ENCODE assay signal across 8 cellular contexts in the genomic region with DNA sequence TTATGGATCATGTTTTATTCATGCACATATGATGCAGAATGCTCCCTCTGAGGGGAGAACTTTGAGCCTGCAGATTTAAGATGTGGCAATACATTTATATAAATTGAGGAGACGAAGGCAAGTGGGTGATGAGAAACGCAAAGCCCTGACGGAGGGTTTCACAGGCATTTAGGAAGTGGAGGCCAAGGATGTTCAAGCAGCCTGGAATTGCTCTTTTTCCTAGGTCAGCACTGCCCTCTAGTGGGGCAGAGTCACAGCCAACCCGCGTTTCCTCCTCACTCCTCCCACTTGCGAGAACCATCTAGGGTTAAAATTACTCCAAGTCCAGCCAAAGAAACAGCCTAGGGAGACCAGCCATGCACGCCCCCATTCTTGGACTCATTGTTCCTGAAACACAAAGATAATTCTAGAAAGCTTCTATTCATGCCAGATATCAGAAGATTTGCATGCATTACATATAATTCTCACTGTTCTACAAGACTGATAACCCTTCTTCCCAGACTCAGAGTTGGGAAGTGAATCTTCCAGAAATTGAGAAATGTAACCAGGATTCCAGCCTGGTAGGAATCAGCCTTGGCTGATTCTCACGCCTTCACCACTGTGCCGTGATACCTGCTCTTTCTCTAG.
DNase-seq lines count a peak whose midpoint lies in the region; ATAC-seq and TF ChIP-seq lines count a peak whose summit lies in the region.

No MANE protein-coding gene starts in this region.

- BruUV-seq in HCT116 (replicated peaks; lab: Mats Ljungman, UMichigan), result no TSS peak

- H3K79me2 ChIP-seq in HCT116 (ENCODE audit: insufficient read depth, low read length), result no peaks in the 10 kb centered on the region

- H3K9ac ChIP-seq in HCT116 (ENCODE audit: low read length) (no peak overlapping the region), endodermal cell (ENCODE audit: extremely low read depth, low read length, poor library complexity, severe bottlenecking) (no peak overlapping the region)

- DNase-seq in ELF-1 (ENCODE audit: low read depth, low spot score) (peak; percentile 89), HCT116 (ENCODE audit: low read depth, low spot score) (peak; percentile 55), NCI-H446 (lab: John Stamatoyannopoulos, UW) (peak; percentile 40 to 75), endodermal cell (peak; percentile 94), mesothelial cell of epicardium (ENCODE audit: low spot score in 2 of 2, unreplicated experiment in 2 of 2) (peak in 1 of 2 experiments; percentile 66), substantia nigra (lab: John Stamatoyannopoulos, UW) (peak in 40 of 49 donors; percentile 8 to 73 (median 46))
- DNase-seq in activated CD4-positive, alpha-beta T cell treated with anti-CD3 and anti-CD28 coated beads, Interleukin-2, amount 50 U/mL, for 1 hour, result peak; percentile 38

- peak; percentile 72 to 82 (median 81) for TF ChIP-seq CTCF in HCT116 (IDR thresholded peaks at IDR 0.05 in 2 of 3, conservative IDR thresholded peaks at IDR 0.05 in 1 of 3; ENCODE audit: borderline replicate concordance in 1 of 3, insufficient read depth in 1 of 3, low read depth in 2 of 3, low read length in 2 of 3)
- TF ChIP-seq CTCF in endodermal cell (conservative IDR thresholded peaks at IDR 0.05), result peak; percentile 93
- peak; percentile 70 for TF ChIP-seq CTCF in mesothelial cell of epicardium (IDR thresholded peaks at IDR 0.05; ENCODE audit: unreplicated experiment)

- intact Hi-C loops in HCT116 (cut with micrococcal nuclease), result loop anchor here (1.0 kb wide), 3 partner anchors 230 to 1027 kb away; no protein-coding TSS in a partner anchor

- ATAC-seq in HCT116 (peak; percentile 79), HG03196 (IDR thresholded peaks at IDR 0.05; ENCODE audit: unreplicated experiment) (no peak)

- no peak overlapping the region for H2AFZ ChIP-seq in HCT116 (ENCODE audit: low read depth, low read length, poor library complexity, severe bottlenecking)

- peak; percentile 82 for TF ChIP-seq RAD21 in HCT116 (IDR thresholded peaks at IDR 0.05; ENCODE audit: low read depth)

- RAD21 ChIA-PET in HCT116 (lab: Charles Lee; ENCODE audit: low non-redundant PET in 1 of 2, low total read pairs in 2 of 2, uncharacterized antibody in 2 of 2, unreplicated experiment in 2 of 2), result no interaction called here

- no peaks in the 10 kb centered on the region for H3K4me1 Mint-ChIP-seq in endodermal cell
- no peaks in the 10 kb centered on the region for H3K4me1 Mint-ChIP-seq in mesothelial cell of epicardium

- no peaks in the 10 kb centered on the region for H3K36me3 Mint-ChIP-seq in endodermal cell (ENCODE audit: low read depth)
- H3K36me3 Mint-ChIP-seq in mesothelial cell of epicardium, result no peaks in the 10 kb centered on the region

- H4K20me1 ChIP-seq in HCT116 (ENCODE audit: insufficient read depth), result no peaks in the 10 kb centered on the region

- H3K4me3 ChIP-seq in HCT116 (replicated peaks in 1 of 2; ENCODE audit: low read depth in 1 of 2, low read length in 2 of 2), result no peak overlapping the region
- no peak overlapping the region for H3K4me3 ChIP-seq in endodermal cell (ENCODE audit: low read length)

- H3K9me2 ChIP-seq in HCT116 (ENCODE audit: insufficient read depth), result no peaks in the 10 kb centered on the region

- no peaks in the 10 kb centered on the region for H3K9me3 ChIP-seq in HCT116 (ENCODE audit: control insufficient read depth in 1 of 2, insufficient read depth in 1 of 2, low read depth in 1 of 2, low read length in 2 of 2)
- no peaks in the 10 kb centered on the region for H3K9me3 ChIP-seq in endodermal cell (ENCODE audit: control insufficient read depth, low read length)

- H3K36me3 ChIP-seq in HCT116 (ENCODE audit: control insufficient read depth in 1 of 2, insufficient read depth in 2 of 2, low read length in 2 of 2), result no peaks in the 10 kb centered on the region
- no peaks in the 10 kb centered on the region for H3K36me3 ChIP-seq in endodermal cell (ENCODE audit: control insufficient read depth, insufficient read depth, low read length)

- TF ChIP-seq POLR2A in HCT116 (IDR thresholded peaks at IDR 0.05; ENCODE audit: borderline replicate concordance, extremely low read depth, insufficient read depth, insufficient read length), result no peak

- POLR2A ChIA-PET in HCT116 (lab: Charles Lee), result no interaction called here

- WGBS in endodermal cell (ENCODE audit: insufficient coverage in 1 of 2, insufficient read length in 1 of 2), 2 experiments, result 33 to 35% methylated on average over 8 to 9 of the region's 9 CpGs

- CTCF ChIA-PET in HCT116 (lab: Charles Lee), result interaction anchor here (1.2 kb wide), 1 partner anchor 376 kb away, joined by 3 read pairs; no protein-coding TSS in a partner anchor

- H3K27me3 Mint-ChIP-seq in endodermal cell (ENCODE audit: insufficient read depth) (no peaks in the 10 kb centered on the region), mesothelial cell of epicardium (ENCODE audit: low read depth) (peaks cover 14% of the 10 kb centered on the region)

- H3K4me3 Mint-ChIP-seq in endodermal cell (no peak overlapping the region), mesothelial cell of epicardium (no peak overlapping the region)

- no peak overlapping the region for H3K4me2 ChIP-seq in HCT116 (ENCODE audit: low read length)

- no peak overlapping the region for H3K27ac Mint-ChIP-seq in endodermal cell
- no peak overlapping the region for H3K27ac Mint-ChIP-seq in mesothelial cell of epicardium

- H3K9me3 Mint-ChIP-seq in endodermal cell (no peaks in the 10 kb centered on the region), mesothelial cell of epicardium (no peaks in the 10 kb centered on the region)

- H3K27ac ChIP-seq in HCT116 (ENCODE audit: low read depth, low read length), result no peak overlapping the region
- H3K27ac ChIP-seq in endodermal cell (ENCODE audit: low read depth, low read length), result no peak overlapping the region
- peak overlapping the region; percentile 18 for H3K27ac ChIP-seq in substantia nigra (ENCODE audit: low read depth, low read length, poor library complexity, severe bottlenecking)

- H3K4me1 ChIP-seq in HCT116 (ENCODE audit: control insufficient read depth in 1 of 2, insufficient read depth in 2 of 2, low read length in 2 of 2), result no peaks in the 10 kb centered on the region; a peak in 1 of 4 replicates
- no peaks in the 10 kb centered on the region for H3K4me1 ChIP-seq in endodermal cell (ENCODE audit: control insufficient read depth, insufficient read depth, low read length)

- H3K27me3 ChIP-seq in HCT116 (ENCODE audit: insufficient read depth, low read length), result no peaks in the 10 kb centered on the region; the same call in 1 of the 2 replicates
- no peaks in the 10 kb centered on the region for H3K27me3 ChIP-seq in endodermal cell (ENCODE audit: control insufficient read depth, insufficient read depth, low read length, poor library complexity, severe bottlenecking)

TF ChIP-seq in HCT116, 20 proteins besides CTCF, POLR2A, EP300 and RAD21:
- TF ChIP-seq YY1 (IDR thresholded peaks at IDR 0.05; ENCODE audit: extremely low read depth, insufficient replicate concordance, low read depth, low read length) (no peak), TCF7L2 (IDR thresholded peaks at IDR 0.05; ENCODE audit: borderline replicate concordance, extremely low read depth, insufficient read depth, insufficient read length) (no peak), JUND (IDR thresholded peaks at IDR 0.05) (no peak), FOSL1 (IDR thresholded peaks at IDR 0.05; ENCODE audit: low read depth) (no peak)
